Comparison of ENCODE assay signal across 8 cellular contexts in genomic region chr2:30232801-30233130, GRCh38. TPM values are rescaled to one million over a fixed set of nuclear protein-coding genes. Genes with fewer than 3 reads are reported as not detected.
A peak's percentile ranks its signal among the peaks of the same experiment; 100 is the strongest.
DNase-seq lines count a peak whose midpoint lies in the region; ATAC-seq and TF ChIP-seq lines count a peak whose summit lies in the region.

No MANE protein-coding gene starts in this region.

- CTCF ChIA-PET in Calu3 (lab: Charles Lee) = interaction anchor here (0.6 to 1.0 kb wide), 2 partner anchors 18 to 24 kb away, joined by 3 to 5 read pairs; no protein-coding TSS in a partner anchor
- CTCF ChIA-PET in MCF 10A (lab: Yijun Ruan, JAX) = interaction anchor here (0.8 to 1.2 kb wide), 2 partner anchors 9 to 10 kb away, joined by 3 read pairs; no protein-coding TSS in a partner anchor

- TF ChIP-seq CTCF in Calu3 (IDR thresholded peaks at IDR 0.05; ENCODE audit: unreplicated experiment) = no peak
- no peak for TF ChIP-seq CTCF in MCF 10A (IDR thresholded peaks at IDR 0.05; ENCODE audit: unreplicated experiment)
- TF ChIP-seq CTCF in mesothelial cell of epicardium (IDR thresholded peaks at IDR 0.05; ENCODE audit: unreplicated experiment) = no peak
- TF ChIP-seq CTCF in GM20000 (IDR thresholded peaks at IDR 0.05; ENCODE audit: extremely low read depth, missing control alignments) = no peak

- POLR2A ChIA-PET in MCF 10A (lab: Yijun Ruan, JAX) = interaction anchor here (1.7 kb wide), 1 partner anchor 214 kb away, joined by 4 read pairs; the partner anchor contains the start of gene LCLAT1

- H3K36me3 Mint-ChIP-seq in Calu3 (ENCODE audit: insufficient read depth, unreplicated experiment) = peaks cover 23% of the 10 kb centered on the region
- no peaks in the 10 kb centered on the region for H3K36me3 Mint-ChIP-seq in MCF 10A (ENCODE audit: insufficient read depth, unreplicated experiment)
- peaks cover 21% of the 10 kb centered on the region for H3K36me3 Mint-ChIP-seq in mesothelial cell of epicardium

- BruUV-seq in Calu3 (replicated peaks; lab: Mats Ljungman, UMichigan) (no TSS peak), MCF 10A (replicated peaks; lab: Mats Ljungman, UMichigan) (no TSS peak)

- H3K27me3 Mint-ChIP-seq in Calu3 (ENCODE audit: unreplicated experiment) (peaks cover 78% of the 10 kb centered on the region), MCF 10A (ENCODE audit: insufficient read depth, unreplicated experiment) (no peaks in the 10 kb centered on the region), mesothelial cell of epicardium (ENCODE audit: low read depth) (peaks cover 6% of the 10 kb centered on the region)

- H3K4me3 Mint-ChIP-seq in Calu3 (ENCODE audit: low read depth, unreplicated experiment) (peak overlapping the region; percentile 73), MCF 10A (ENCODE audit: unreplicated experiment) (peak overlapping the region; percentile 66), mesothelial cell of epicardium (peak overlapping the region; percentile 79)

- DNase-seq in Calu3 (no peak), NCI-H345 treated with DMSO at 0.1 percent for 48 hours (lab: John Stamatoyannopoulos, UW; ENCODE audit: unreplicated experiment) (peak; percentile 32), MCF 10A (ENCODE audit: unreplicated experiment) (no peak), mesothelial cell of epicardium (ENCODE audit: low spot score in 2 of 2, unreplicated experiment in 2 of 2) (peak in 1 of 2 experiments; percentile 47), GM20000 (ENCODE audit: low spot score) (no peak)
- DNase-seq in stimulated activated CD4-positive, alpha-beta T cell treated with anti-CD3 and anti-CD28 coated beads, Interleukin-15, amount 100 ng/mL, for 24 hours = no peak

- H3K9me3 Mint-ChIP-seq in Calu3 (ENCODE audit: low read depth, unreplicated experiment) = no peaks in the 10 kb centered on the region
- no peaks in the 10 kb centered on the region for H3K9me3 Mint-ChIP-seq in MCF 10A (ENCODE audit: unreplicated experiment)
- no peaks in the 10 kb centered on the region for H3K9me3 Mint-ChIP-seq in mesothelial cell of epicardium

- intact Hi-C loops in Calu3 (cut with micrococcal nuclease; ENCODE audit: unreplicated experiment) (loop anchor here (10.0 kb wide), 1 partner anchor 92 kb away; no protein-coding TSS in a partner anchor), MCF 10A (cut with micrococcal nuclease) (loop anchor here (5.0 to 10.0 kb wide), 2 partner anchors 40 to 212 kb away; partner anchors contain the start of gene LCLAT1)

- H3K27ac Mint-ChIP-seq in Calu3 (ENCODE audit: unreplicated experiment) = no peak overlapping the region
- H3K27ac Mint-ChIP-seq in MCF 10A (ENCODE audit: low read depth, unreplicated experiment) = no peak overlapping the region
- peak overlapping the region; percentile 79 for H3K27ac Mint-ChIP-seq in mesothelial cell of epicardium

- H3K4me1 Mint-ChIP-seq in Calu3 (ENCODE audit: low read depth, unreplicated experiment) (peaks cover 14% of the 10 kb centered on the region), MCF 10A (ENCODE audit: insufficient read depth, unreplicated experiment) (peaks cover 11% of the 10 kb centered on the region), mesothelial cell of epicardium (peaks cover 28% of the 10 kb centered on the region)

- ATAC-seq in GM18520 (IDR thresholded peaks at IDR 0.05; ENCODE audit: unreplicated experiment) (no peak), GM21786 (IDR thresholded peaks at IDR 0.05; ENCODE audit: unreplicated experiment) (no peak)

RNA-seq across cellular contexts. Expression of gene LBH, which starts 1.4 kb away (rescaled TPM):
- total RNA-seq in Calu3 (2022) (2.4 and 3.3 TPM in 2 replicates), MCF 10A (2022) (1.1 and 1.7 TPM in 2 replicates), mesothelial cell of epicardium (41.0 to 48.8 TPM (median 44.5 TPM) in 3 replicates)
